Comparison of ENCODE assay signal across 1 cellular context in genomic region chr16:89297870-89298545, GRCh38.
A peak's percentile ranks its signal among the peaks of the same experiment; 100 is the strongest.
TF ChIP-seq lines count a peak whose summit lies in the region.

No MANE protein-coding gene starts in this region.

TF ChIP-seq in K562, 482 proteins besides CTCF, POLR2A, EP300 and RAD21:
- TF ChIP-seq POLR2G (IDR thresholded peaks at IDR 0.05; ENCODE audit: low read depth, low read length) (peak; percentile 60; the same call in 1 of the 2 replicates), RBM22 (IDR thresholded peaks at IDR 0.05; ENCODE audit: low read depth, low read length, poor library complexity, severe bottlenecking) (peak; percentile 94), CREB1 (IDR thresholded peaks at IDR 0.05) (no peak), CREB1 (CRISPR knock-in tag; IDR thresholded peaks at IDR 0.05) (no peak), FIP1L1 (IDR thresholded peaks at IDR 0.05; ENCODE audit: low read depth, low read length, poor library complexity, severe bottlenecking) (no peak), ELK3 (CRISPR knock-in tag; IDR thresholded peaks at IDR 0.05) (no peak)
TF ChIP-seq in K562: peak in this region for 2.
